10 cellular contexts compared by ENCODE assay signal in genomic region chr2:48332286-48332685, GRCh38. TPM values are rescaled to one million over a fixed set of nuclear protein-coding genes. Genes with fewer than 3 reads are reported as not detected.
DNase-seq lines count a peak whose midpoint lies in the region; ATAC-seq, FAIRE-seq and TF ChIP-seq lines count a peak whose summit lies in the region.
"Had no signal": no experiment of that assay in that cellular context is flagged by ENCODE, and none has a peak within 500 bp of the region (broad histone marks: within the 10 kb centered on the region; RNA-seq: fewer than 3 reads in every experiment).

No MANE protein-coding gene starts in this region.

- TF ChIP-seq CTCF in HEK293 (tag by site-specific recombination; IDR thresholded peaks at IDR 0.05) (no peak), keratinocyte (optimal IDR thresholded peaks at IDR 0.05 in 1 of 3, IDR thresholded peaks at IDR 0.05 in 1 of 3, conservative IDR thresholded peaks at IDR 0.05 in 1 of 3; ENCODE audit: extremely low read depth in 1 of 3, insufficient read depth in 2 of 3, low read length in 3 of 3) (no peak)

- CTCF ChIA-PET in HEK293 (lab: Yijun Ruan, JAX), result interaction anchor here (0.6 kb wide), 1 partner anchor 430 kb away, joined by 3 read pairs; no protein-coding TSS in a partner anchor

- H3K79me2 ChIP-seq in keratinocyte (ENCODE audit: control insufficient read depth, insufficient read depth, low read length), result peaks cover 88% of the 10 kb centered on the region

- H3K9me3 ChIP-seq in HEK293 (ENCODE audit: control insufficient read depth, insufficient read depth, low read depth, low read length) (no peaks in the 10 kb centered on the region), keratinocyte (ENCODE audit: control insufficient read depth, low read depth, low read length) (no peaks in the 10 kb centered on the region)

- H4K20me1 ChIP-seq in keratinocyte (ENCODE audit: control insufficient read depth, extremely low read depth, insufficient read depth, low read length), result no peaks in the 10 kb centered on the region

- peak; percentile 94 for DNase-seq in CD1c-positive myeloid dendritic cell (ENCODE audit: extremely low spot score)
- DNase-seq in SIG-M5 (lab: John Stamatoyannopoulos, UW), result peak; percentile 66
- DNase-seq in keratinocyte (ENCODE audit: low read depth, low spot score), result no peak
- DNase-seq in G401 (ENCODE audit: low spot score), result no peak
- DNase-seq in NCI-H526 treated with DMSO at 0.1 percent for 48 hours (lab: John Stamatoyannopoulos, UW), result no peak
- DNase-seq in NCI-H345 treated with DMSO at 0.1 percent for 48 hours (lab: John Stamatoyannopoulos, UW; ENCODE audit: unreplicated experiment), result no peak
- DNase-seq: cerebellar nuclear complex had no signal

- peak overlapping the region; percentile 10 for H3K4me2 ChIP-seq in keratinocyte (ENCODE audit: control insufficient read depth, extremely low read depth, insufficient read depth, low read depth, low read length)

- no peaks in the 10 kb centered on the region; a peak in 1 of 3 replicates for H3K36me3 ChIP-seq in HEK293 (ENCODE audit: control insufficient read depth in 2 of 2, insufficient read depth in 1 of 2, low read length in 2 of 2)
- H3K36me3 ChIP-seq in keratinocyte (ENCODE audit: control insufficient read depth in 2 of 2, extremely low read depth in 1 of 2, insufficient read depth in 2 of 2, low read length in 2 of 2), result peaks cover 0 to 4% of the 10 kb centered on the region in 2 experiments

- dilution Hi-C loops in keratinocyte (cut with MboI; ENCODE audit: extremely low pct_ligation_motif_present, low sequenced_read_pairs), result no loop called here

- in situ Hi-C loops in G401 (cut with HindIII; ENCODE audit: low sequenced_read_pairs), result no loop called here

- H3K27ac ChIP-seq in HEK293 (ENCODE audit: extremely low read depth, low read depth, low read length) (no peak overlapping the region), keratinocyte (ENCODE audit: control insufficient read depth, insufficient read depth, low read length) (no peak overlapping the region)

- H3K4me3 ChIP-seq in HEK293 (ENCODE audit: low read depth, low read length) (no peak overlapping the region), keratinocyte (ENCODE audit: control insufficient read depth in 2 of 3, extremely low read depth in 1 of 3, insufficient read depth in 2 of 3, low read depth in 1 of 3, low read length in 3 of 3) (no peak overlapping the region)

- H2AFZ ChIP-seq in keratinocyte (ENCODE audit: control insufficient read depth, low read length), result no peak overlapping the region

- H3K9me1 ChIP-seq in keratinocyte (ENCODE audit: control insufficient read depth, extremely low read depth, insufficient read depth, low read length), result peaks cover 3% of the 10 kb centered on the region

- FAIRE-seq in keratinocyte (lab: Jason Lieb, UNC), result no peak
- FAIRE-seq: G401.6 had no signal

- no peak overlapping the region for H3K9ac ChIP-seq in keratinocyte (ENCODE audit: control insufficient read depth, extremely low read depth, insufficient read depth, low read length)

- ATAC-seq in HG02973 (IDR thresholded peaks at IDR 0.05; ENCODE audit: unreplicated experiment), result no peak

- POLR2A ChIA-PET in HEK293 (lab: Yijun Ruan, JAX), result interaction anchor here (0.7 kb wide), 1 partner anchor 17 kb away, joined by 4 read pairs; no protein-coding TSS in a partner anchor

- H3K27me3 ChIP-seq in keratinocyte (ENCODE audit: control insufficient read depth, extremely low read depth, insufficient read depth, low read length), result no peaks in the 10 kb centered on the region

- H3K4me1 ChIP-seq in HEK293 (ENCODE audit: control insufficient read depth, insufficient read depth, low read length), result peaks cover 24% of the 10 kb centered on the region
- H3K4me1 ChIP-seq in keratinocyte (ENCODE audit: control insufficient read depth, extremely low read depth, insufficient read depth, low read length), result no peaks in the 10 kb centered on the region

TF ChIP-seq in HEK293, 187 proteins besides CTCF, POLR2A, EP300 and RAD21:
- TF ChIP-seq ZNF645 (tag by site-specific recombination; IDR thresholded peaks at IDR 0.05), result no peak
- peak; percentile 19; the same call in 1 of the 2 replicates for TF ChIP-seq ZBTB17 (tag by site-specific recombination; IDR thresholded peaks at IDR 0.05)
- no peak for TF ChIP-seq ZNF585B (tag by site-specific recombination; IDR thresholded peaks at IDR 0.05)
- no peak for TF ChIP-seq ZNF416 (tag by site-specific recombination; IDR thresholded peaks at IDR 0.05)
TF ChIP-seq in HEK293: peak in this region for 1.

RNA-seq across cellular contexts. Expression of gene FOXN2, which starts 17.8 kb away (rescaled TPM):
- 12.2 to 19.6 TPM (median 15.5 TPM) in 3 replicates for polyA plus RNA-seq in keratinocyte
- polyA plus RNA-seq in keratinocyte (2011; ENCODE audit: low read depth), result 6.6 TPM
- 6.9 and 13.6 TPM in 2 replicates for polyA plus RNA-seq in keratinocyte (2011; cell fraction: cytosol; rRNA removed)
- 17.2 and 20.3 TPM in 2 replicates for polyA plus RNA-seq in keratinocyte (2011; cell fraction: nucleus; rRNA removed)
- polyA plus RNA-seq in keratinocyte (2012; ENCODE audit: low replicate concordance), result 8.8 and 12.3 TPM in 2 replicates
- 5.8 to 44.3 TPM (median 23.1 TPM) in 3 replicates for polyA minus RNA-seq in keratinocyte
- polyA minus RNA-seq in keratinocyte (2011; cell fraction: cytosol; rRNA and poly(A)+ RNA removed), result 14.2 TPM
- polyA minus RNA-seq in keratinocyte (2011; cell fraction: nucleus; rRNA and poly(A)+ RNA removed), result 21.6 and 41.6 TPM in 2 replicates
- 22.5 and 52.8 TPM in 2 replicates for total RNA-seq in G401 (2014; rRNA removed; shearing (Covaris generic))

Comparison
In these comparisons a context has a peak if more than half of its experiments do, and no peak if none do; other contexts are left out.
1. DNase-seq: peak in CD1c-positive myeloid dendritic cell (single experiment) and SIG-M5 (single experiment); none in keratinocyte (single experiment), G401 (single experiment), NCI-H526 treated with DMSO at 0.1 percent for 48 hours (single experiment) and NCI-H345 treated with DMSO at 0.1 percent for 48 hours (single experiment).